ENCODE assay signal across 1 cellular context in the genomic region with DNA sequence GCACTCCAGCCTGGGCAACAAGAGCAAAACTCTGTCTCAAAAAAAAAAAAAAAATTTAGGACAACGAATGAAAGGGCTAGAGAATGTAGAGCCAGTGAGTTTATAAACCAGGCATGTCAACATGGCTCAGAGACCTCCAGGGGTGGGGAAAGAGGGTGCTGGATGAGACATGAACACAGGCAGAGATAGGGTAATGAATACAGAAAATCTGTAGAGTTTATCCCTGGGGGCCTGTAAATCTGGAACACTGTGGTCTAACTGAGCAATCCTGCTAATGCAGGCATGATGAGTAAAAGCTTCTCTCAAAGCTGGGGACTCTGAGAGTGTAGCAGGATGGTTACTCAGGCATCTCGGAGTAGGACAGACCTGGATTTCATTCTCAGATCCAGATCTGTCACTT.
TF ChIP-seq lines count a peak whose summit lies in the region.

No MANE protein-coding gene starts in this region.

TF ChIP-seq in IMR-90, 13 proteins besides CTCF, POLR2A, EP300 and RAD21:
- TF ChIP-seq RFX5 (IDR thresholded peaks at IDR 0.05; ENCODE audit: low read depth, low read length) (no peak), MAZ (IDR thresholded peaks at IDR 0.05; ENCODE audit: borderline replicate concordance, low read depth, low read length) (no peak), CEBPB (IDR thresholded peaks at IDR 0.05; ENCODE audit: low read depth, low read length) (no peak), MXI1 (IDR thresholded peaks at IDR 0.05; ENCODE audit: borderline replicate concordance, low read depth, low read length) (no peak), CHD1 (IDR thresholded peaks at IDR 0.05; ENCODE audit: low read depth, low read length) (no peak), FOS (IDR thresholded peaks at IDR 0.05; ENCODE audit: low read depth, low read length) (no peak), SMC3 (IDR thresholded peaks at IDR 0.05; ENCODE audit: low read depth, low read length) (no peak), BHLHE40 (IDR thresholded peaks at IDR 0.05; ENCODE audit: low read depth, low read length) (no peak), NFE2L2 (IDR thresholded peaks at IDR 0.05; ENCODE audit: low read depth, low read length) (no peak), RCOR1 (IDR thresholded peaks at IDR 0.05; ENCODE audit: insufficient replicate concordance, low read length) (no peak), MAFK (IDR thresholded peaks at IDR 0.05; ENCODE audit: low read depth, low read length) (no peak)
- TF ChIP-seq, protein P1, sequence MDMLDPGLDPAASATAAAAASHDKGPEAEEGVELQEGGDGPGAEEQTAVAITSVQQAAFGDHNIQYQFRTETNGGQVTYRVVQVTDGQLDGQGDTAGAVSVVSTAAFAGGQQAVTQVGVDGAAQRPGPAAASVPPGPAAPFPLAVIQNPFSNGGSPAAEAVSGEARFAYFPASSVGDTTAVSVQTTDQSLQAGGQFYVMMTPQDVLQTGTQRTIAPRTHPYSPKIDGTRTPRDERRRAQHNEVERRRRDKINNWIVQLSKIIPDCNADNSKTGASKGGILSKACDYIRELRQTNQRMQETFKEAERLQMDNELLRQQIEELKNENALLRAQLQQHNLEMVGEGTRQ (IDR thresholded peaks at IDR 0.05; ENCODE audit: low read depth, low read length): no peak
- TF ChIP-seq, protein P2, sequence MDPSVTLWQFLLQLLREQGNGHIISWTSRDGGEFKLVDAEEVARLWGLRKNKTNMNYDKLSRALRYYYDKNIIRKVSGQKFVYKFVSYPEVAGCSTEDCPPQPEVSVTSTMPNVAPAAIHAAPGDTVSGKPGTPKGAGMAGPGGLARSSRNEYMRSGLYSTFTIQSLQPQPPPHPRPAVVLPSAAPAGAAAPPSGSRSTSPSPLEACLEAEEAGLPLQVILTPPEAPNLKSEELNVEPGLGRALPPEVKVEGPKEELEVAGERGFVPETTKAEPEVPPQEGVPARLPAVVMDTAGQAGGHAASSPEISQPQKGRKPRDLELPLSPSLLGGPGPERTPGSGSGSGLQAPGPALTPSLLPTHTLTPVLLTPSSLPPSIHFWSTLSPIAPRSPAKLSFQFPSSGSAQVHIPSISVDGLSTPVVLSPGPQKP (IDR thresholded peaks at IDR 0.05; ENCODE audit: borderline replicate concordance, low read depth, low read length): no peak
